Comparison of ENCODE assay signal across 20 cellular contexts in genomic region chr7:134472572-134473242, GRCh38. TPM values are rescaled to one million over a fixed set of nuclear protein-coding genes. Genes with fewer than 3 reads are reported as not detected.
"Had no signal": no experiment of that assay in that cellular context is flagged by ENCODE, and none has a peak within 500 bp of the region (broad histone marks: within the 10 kb centered on the region; RNA-seq: fewer than 3 reads in every experiment).

No MANE protein-coding gene starts in this region.

- H3K27me3 Mint-ChIP-seq: activated naive CD4-positive, alpha-beta T cell treated with anti-CD3 and anti-CD28 coated beads, Interleukin-2, amount 50 U/mL, for 24 hours had no signal

- H3K4me3 ChIP-seq: esophagus muscularis mucosa, tibial nerve, vagina had no signal

- H3K36me3 Mint-ChIP-seq: activated naive CD4-positive, alpha-beta T cell treated with anti-CD3 and anti-CD28 coated beads, Interleukin-2, amount 50 U/mL, for 24 hours; stimulated activated naive B cell treated with anti-CD40 and anti-IgM and Interleukin-4, amounts not matched to agents 10 μg/mL and 1 μg/mL and 100 μg/mL, for 72 hours had no signal

- DNase-seq: activated CD4-positive, alpha-beta T cell treated with anti-CD3 and anti-CD28 coated beads, Interleukin-2, amount 50 U/mL, for 1 hour; activated T-cell treated with anti-CD3 and anti-CD28 coated beads, Interleukin-2, amount 50 U/mL, for 1 hour; amniotic stem cell; caudate nucleus; foreskin keratinocyte; glutamatergic neuron; hypothalamus; stimulated activated CD4-positive, alpha-beta T cell treated with anti-CD3 and anti-CD28 coated beads, Interleukin-15, amount 100 ng/mL, for 24 hours; stimulated activated CD4-positive, alpha-beta T cell treated with anti-CD3 and anti-CD28 coated beads, Interleukin-4, amount 100 ng/mL, for 1 hour; stimulated activated naive B cell treated with anti-CD40 and anti-IgM and Interleukin-4, amounts not matched to agents 10 μg/mL and 1 μg/mL and 100 μg/mL, for 72 hours had no signal

- H3K9me3 ChIP-seq: esophagus muscularis mucosa, vagina had no signal

- H3K36me3 ChIP-seq: esophagus muscularis mucosa, tibial nerve, vagina had no signal

- H3K27me3 ChIP-seq: esophagus muscularis mucosa, foreskin keratinocyte, tibial nerve, vagina had no signal

- H3K4me3 Mint-ChIP-seq: activated naive CD4-positive, alpha-beta T cell treated with anti-CD3 and anti-CD28 coated beads, Interleukin-2, amount 50 U/mL, for 24 hours; stimulated activated naive B cell treated with anti-CD40 and anti-IgM and Interleukin-4, amounts not matched to agents 10 μg/mL and 1 μg/mL and 100 μg/mL, for 72 hours had no signal

- H3K9me3 Mint-ChIP-seq: activated naive CD4-positive, alpha-beta T cell treated with anti-CD3 and anti-CD28 coated beads, Interleukin-2, amount 50 U/mL, for 24 hours; activated T-helper 2 cell treated with anti-CD3 and anti-CD28 coated beads, Interferon-gamma antibody, Interleukin-2, Interleukin-4, amounts not matched to agents 10 μg/mL and 5 μg/mL and 100 μg/mL, durations not matched to agents 14 hours and 24 hours and 36 hours had no signal

- H3K27ac ChIP-seq: esophagus muscularis mucosa, foreskin keratinocyte, vagina had no signal

- H3K4me1 Mint-ChIP-seq: activated naive CD4-positive, alpha-beta T cell treated with anti-CD3 and anti-CD28 coated beads, Interleukin-2, amount 50 U/mL, for 24 hours; stimulated activated naive B cell treated with anti-CD40 and anti-IgM and Interleukin-4, amounts not matched to agents 10 μg/mL and 1 μg/mL and 100 μg/mL, for 72 hours had no signal

- ATAC-seq: activated CD4-positive, CD25-positive, alpha-beta regulatory T cell treated with anti-CD3 and anti-CD28 coated beads, Interleukin-2, amount 50 U/mL, for 24 hours; foreskin keratinocyte; stimulated activated naive B cell treated with anti-CD40 and anti-IgM and Interleukin-4, amounts not matched to agents 10 μg/mL and 1 μg/mL and 100 μg/mL, for 72 hours had no signal

- H3K4me1 ChIP-seq: foreskin keratinocyte, vagina had no signal

- H3K27ac Mint-ChIP-seq: activated naive CD4-positive, alpha-beta T cell treated with anti-CD3 and anti-CD28 coated beads, Interleukin-2, amount 50 U/mL, for 24 hours; activated T-helper 2 cell treated with anti-CD3 and anti-CD28 coated beads, Interferon-gamma antibody, Interleukin-2, Interleukin-4, amounts not matched to agents 10 μg/mL and 5 μg/mL and 100 μg/mL, durations not matched to agents 14 hours and 24 hours and 36 hours; stimulated activated naive B cell treated with anti-CD40 and anti-IgM and Interleukin-4, amounts not matched to agents 10 μg/mL and 1 μg/mL and 100 μg/mL, for 72 hours had no signal

RNA-seq across cellular contexts. Expression of gene AKR1B10, which starts 54.7 kb away (rescaled TPM):
- total RNA-seq: activated T-helper 2 cell treated with anti-CD3 and anti-CD28 coated beads, Interferon-gamma antibody, Interleukin-2, Interleukin-4, amounts not matched to agents 10 μg/mL and 5 μg/mL and 100 μg/mL, durations not matched to agents 14 hours and 24 hours and 36 hours; kidney epithelial cell; osteocyte; skeletal muscle tissue had no signal
- polyA plus RNA-seq: neural cell had no signal
